Comparison of ENCODE assay signal across 8 cellular contexts in genomic region chr1:236064674-236065508, GRCh38. TPM values are rescaled to one million over a fixed set of nuclear protein-coding genes. Genes with fewer than 3 reads are reported as not detected.
DNase-seq lines count a peak whose midpoint lies in the region; ATAC-seq and TF ChIP-seq lines count a peak whose summit lies in the region.

TSS of gene NID1 (minus strand) at chr1:236065090. CDS start at chr1:236065079, 11 bp downstream.

- TF ChIP-seq CTCF in A673 (conservative IDR thresholded peaks at IDR 0.05; ENCODE audit: low read depth, low read length): 0 out of 2 replicates have a peak, but pooled peaks have one; percentile 7
- peak; percentile 21 for TF ChIP-seq CTCF in GM13976 (IDR thresholded peaks at IDR 0.05; ENCODE audit: borderline replicate concordance, control extremely low read depth, extremely low read depth, insufficient read depth, missing control alignments)
- TF ChIP-seq CTCF in esophagus muscularis mucosa (IDR thresholded peaks at IDR 0.05): peak; percentile 39 to 44 (median 43)
- TF ChIP-seq CTCF in transverse colon (IDR thresholded peaks at IDR 0.05): peak; percentile 15 to 29 (median 19)

- ATAC-seq in GM21360 (IDR thresholded peaks at IDR 0.05; ENCODE audit: unreplicated experiment): no peak

- WGBS in esophagus muscularis mucosa: under 1% methylated on average over 31 of the region's 100 CpGs
- WGBS in transverse colon (ENCODE audit: low coverage in 1 of 2), 2 donors: 5% methylated on average over 48 of the region's 100 CpGs; no CpG with 5 or more reads in 1 of the 2 donors

- peak; percentile 26 for DNase-seq in A673 (ENCODE audit: low spot score)
- DNase-seq in GM13976 (ENCODE audit: low spot score): peak; percentile 76
- peak; percentile 66 for DNase-seq in NCI-H146 (lab: John Stamatoyannopoulos, UW)
- peak; percentile 31 to 49 for DNase-seq in activated T-cell treated with anti-CD3 and anti-CD28 coated beads, Interleukin-2, amount 50 U/mL, for 48 hours
- peak; percentile 96 for DNase-seq in esophagus muscularis mucosa (ENCODE audit: extremely low spot score)
- peak; percentile 76 for DNase-seq in mucosa of gallbladder (ENCODE audit: low spot score)
- peak; percentile 76 for DNase-seq in transverse colon

- H3K4me3 ChIP-seq in A673 (ENCODE audit: low read depth, low read length, poor library complexity, severe bottlenecking) (peak within 1 kb of the TSS; percentile 51), esophagus muscularis mucosa (peak within 1 kb of the TSS; percentile 63 to 90 (median 79)), transverse colon (peak within 1 kb of the TSS; percentile 39 to 76 (median 72))

- H3K4me1 ChIP-seq in A673 (ENCODE audit: insufficient read depth, low read length, poor library complexity, severe bottlenecking) (no peaks in the 10 kb centered on the region), esophagus muscularis mucosa (peaks cover 30 to 71% (median 64%) of the 10 kb centered on the region in 4 donors), transverse colon (peaks cover 7 to 31% (median 18%) of the 10 kb centered on the region in 4 donors)

- in situ Hi-C loops in GM13976 (cut with MboI; ENCODE audit: low sequenced_read_pairs, unreplicated experiment): no loop called here
- in situ Hi-C loops in transverse colon (cut with MboI; ENCODE audit: low pct_ligation_motif_present in 1 of 4, low pct_unique_long_range_greater_than_20kb in 1 of 4, low sequenced_read_pairs in 3 of 4): no loop called here

- intact Hi-C loops in A673 (cut with micrococcal nuclease; ENCODE audit: unreplicated experiment) (no loop called here), esophagus muscularis mucosa (cut with DNase I) (loop anchor here (5.0 to 10.0 kb wide), 3 partner anchors 48 to 560 kb away; partner anchors contain the start of gene B3GALNT2), transverse colon (cut with DNase I; ENCODE audit: low total_unique reads) (no loop called here)

- TF ChIP-seq EP300 in esophagus muscularis mucosa (IDR thresholded peaks at IDR 0.05) (peak; percentile 62), transverse colon (IDR thresholded peaks at IDR 0.05; ENCODE audit: low read depth) (peak; percentile 54)

- H3K27me3 ChIP-seq in A673 (replicated peaks; ENCODE audit: insufficient read depth, low read depth, low read length, poor library complexity) (no peaks in the 10 kb centered on the region), esophagus muscularis mucosa (peaks cover 0 to 4% (median 0%) of the 10 kb centered on the region in 4 donors), transverse colon (peaks cover 34% of the 10 kb centered on the region)

- CTCF ChIA-PET in A673 (lab: Charles Lee): no interaction called here

- TF ChIP-seq POLR2A in esophagus muscularis mucosa (IDR thresholded peaks at IDR 0.05; ENCODE audit: low read depth) (peak; percentile 69), transverse colon (IDR thresholded peaks at IDR 0.05) (peak; percentile 77)

- H3K9me3 ChIP-seq in A673 (ENCODE audit: low read depth, low read length, poor library complexity, severe bottlenecking): no peaks in the 10 kb centered on the region
- H3K9me3 ChIP-seq in esophagus muscularis mucosa: no peaks in the 10 kb centered on the region
- H3K9me3 ChIP-seq in transverse colon: no peaks in the 10 kb centered on the region

- no peak within 1 kb of the TSS for H3K27ac ChIP-seq in A673 (ENCODE audit: low read depth, low read length, poor library complexity, severe bottlenecking)
- peak within 1 kb of the TSS; percentile 89 to 99 (median 96) for H3K27ac ChIP-seq in esophagus muscularis mucosa (replicated peaks in 1 of 4)
- H3K27ac ChIP-seq in transverse colon: peak within 1 kb of the TSS; percentile 93 to 97 (median 94)

- no TSS peak for BruUV-seq in A673 (replicated peaks; lab: Mats Ljungman, UMichigan)

- POLR2A ChIA-PET in A673 (lab: Charles Lee; ENCODE audit: low non-redundant PET): no interaction called here

- H3K36me3 ChIP-seq in A673 (ENCODE audit: insufficient read depth, low read length, poor library complexity, severe bottlenecking) (no peaks in the 10 kb centered on the region), esophagus muscularis mucosa (peaks cover 0 to 24% (median 8%) of the 10 kb centered on the region in 4 donors), transverse colon (no peaks in the 10 kb centered on the region)

RNA-seq across cellular contexts. Expression of gene NID1, which starts in this region (rescaled TPM):
- total RNA-seq in A673 (2021) (0.64 and 0.66 TPM in 2 replicates), esophagus muscularis mucosa (100 to 1,000 TPM; 187 to 390 (median 287) TPM), mucosa of gallbladder (89.4 TPM), transverse colon (100 to 1,000 TPM in 1 of 4 donors, 10 to 100 TPM in 3; 42.7 to 133 (median 63.5) TPM)

Comparison
In these comparisons a context has a peak if more than half of its experiments do, and no peak if none do; other contexts are left out.
1. RNA of gene NID1 (total RNA-seq): 187 to 390 TPM in esophagus muscularis mucosa, 89.4 TPM in mucosa of gallbladder (single experiment) and 42.7 to 133 TPM in transverse colon; 0.64 to 0.66 TPM in A673; every median in the first group is over 10 times any median in the second.
2. Peak in DNase-seq and H3K4me3 ChIP-seq in A673; RNA of the gene not detected or under 1 TPM.
3. DNase-seq: peak in every context shown above with its lines; median percentile 96 in esophagus muscularis mucosa; 76 in GM13976; 76 in mucosa of gallbladder; 76 in transverse colon; 66 in NCI-H146; 40 in activated T-cell treated with anti-CD3 and anti-CD28 coated beads, Interleukin-2, amount 50 U/mL, for 48 hours; 26 in A673.
4. Peak in every context shown above with its lines, with median percentiles within 50 percentile points of each other: H3K4me3 ChIP-seq and CTCF ChIP-seq.